Comparison of ENCODE assay signal across 2 cellular contexts in genomic region chr10:124648131-124648475, GRCh38.
TF ChIP-seq lines count a peak whose summit lies in the region.

No MANE protein-coding gene starts in this region.

TF ChIP-seq in SK-N-SH, 30 proteins besides CTCF, POLR2A, EP300 and RAD21 (continued from another document):
- TF ChIP-seq REST (IDR thresholded peaks at IDR 0.05; ENCODE audit: low read depth, low read length) = no peak
- no peak for TF ChIP-seq CHD2 (IDR thresholded peaks at IDR 0.05; ENCODE audit: low read length, partially characterized antibody)
- no peak for TF ChIP-seq PBX3 (IDR thresholded peaks at IDR 0.05)
- TF ChIP-seq FOSL2 (IDR thresholded peaks at IDR 0.05; ENCODE audit: borderline replicate concordance, low read depth) = no peak
- TF ChIP-seq RXRA (IDR thresholded peaks at IDR 0.05; ENCODE audit: borderline replicate concordance, low read depth) = no peak

TF ChIP-seq in SK-N-SH treated with all-trans-retinoic acid at 6 μM for 48 hours, 23 proteins besides CTCF, POLR2A, EP300 and RAD21 (continued from another document):
- no peak for TF ChIP-seq TOX (CRISPR knock-in tag; IDR thresholded peaks at IDR 0.05; ENCODE audit: borderline replicate concordance)
- no peak for TF ChIP-seq ARNTL (CRISPR knock-in tag; IDR thresholded peaks at IDR 0.05; ENCODE audit: borderline replicate concordance, low read depth)
- no peak for TF ChIP-seq ZFP30 (CRISPR knock-in tag; IDR thresholded peaks at IDR 0.05)
- no peak for TF ChIP-seq ZNF8 (CRISPR knock-in tag; IDR thresholded peaks at IDR 0.05)
- no peak for TF ChIP-seq OSR1 (CRISPR knock-in tag; IDR thresholded peaks at IDR 0.05)
- no peak for TF ChIP-seq BACH2 (CRISPR knock-in tag; IDR thresholded peaks at IDR 0.05; ENCODE audit: borderline replicate concordance)
- no peak for TF ChIP-seq POU6F1 (CRISPR knock-in tag; IDR thresholded peaks at IDR 0.05; ENCODE audit: borderline replicate concordance, low read depth)
